In the genomic region with DNA sequence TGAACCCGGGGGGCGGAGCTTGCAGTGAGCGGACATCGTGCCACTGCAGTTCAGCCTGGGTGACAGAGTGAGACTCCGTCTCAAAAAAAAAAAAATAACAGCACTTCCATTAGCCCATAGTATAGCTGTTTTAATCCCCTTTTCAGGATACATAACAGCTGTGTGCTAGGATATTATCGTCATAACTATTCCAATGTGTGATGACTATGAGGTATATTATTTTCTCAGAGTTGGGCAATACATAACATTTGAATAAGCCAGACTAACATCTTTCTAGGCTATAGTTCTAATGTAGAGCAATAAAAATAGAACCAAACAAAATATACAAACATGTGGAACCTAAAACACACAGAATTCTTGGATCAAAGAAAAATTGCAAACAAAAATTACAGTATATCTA, we compare ENCODE assay signal across 21 cellular contexts.
"Had no signal": no experiment of that assay in that cellular context is flagged by ENCODE, and none has a peak within 500 bp of the region (broad histone marks: within the 10 kb centered on the region; RNA-seq: fewer than 3 reads in every experiment).

No MANE protein-coding gene starts in this region.

- H3K9me3 ChIP-seq: lower lobe of right lung, psoas muscle, right lobe of liver, transverse colon, vagina had no signal

- H3K36me3 Mint-ChIP-seq: activated naive CD4-positive, alpha-beta T cell treated with anti-CD3 and anti-CD28 coated beads, Interleukin-2, amount 50 U/mL, for 72 hours had no signal

- H3K27me3 ChIP-seq: dorsolateral prefrontal cortex, right lobe of liver, transverse colon, vagina had no signal

- ATAC-seq: activated naive CD4-positive, alpha-beta T cell treated with anti-CD3 and anti-CD28 coated beads, Interleukin-2, amount 50 U/mL, for 72 hours; activated T-cell treated with anti-CD3 and anti-CD28 coated beads, Interleukin-2, amount 50 U/mL, for 72 hours; esophagus mucosa; left colon; lower lobe of right lung; right lobe of liver had no signal

- DNase-seq: activated B cell treated with CpG ODN at 0.5 μM for 24 hours; activated CD4-positive, alpha-beta T cell treated with anti-CD3 and anti-CD28 coated beads, Interleukin-2, amount 10 ng/mL, durations not matched to agents 24 days and 14 days; activated CD8-positive, alpha-beta memory T cell treated with anti-CD3 and anti-CD28 coated beads, Interleukin-2, amount 50 U/mL, for 48 hours; activated gamma-delta T cell; activated T-cell treated with anti-CD3 and anti-CD28 coated beads, Interleukin-2, amount 50 U/mL, for 72 hours; cerebellar nuclear complex; dorsolateral prefrontal cortex; left colon; lower lobe of right lung; psoas muscle; right lobe of liver; stimulated activated CD4-positive, alpha-beta T cell treated with anti-CD3 and anti-CD28 coated beads, Interleukin-2, amount 100 ng/mL, for 24 hours; SW 1271; transverse colon had no signal

- H3K27ac Mint-ChIP-seq: activated B cell treated with CpG ODN at 0.5 μM for 24 hours; activated CD4-positive, alpha-beta T cell treated with anti-CD3 and anti-CD28 coated beads, Interleukin-2, amount 10 ng/mL, durations not matched to agents 24 days and 14 days; activated T-cell treated with anti-CD3 and anti-CD28 coated beads, Interleukin-2, amount 50 U/mL, for 72 hours; brain; T-helper 2 cell treated with Interferon-gamma antibody and Interleukin-4, amounts not matched to agents 5 μg/mL and 100 μg/mL, for 36 hours had no signal

- H3K4me3 Mint-ChIP-seq: activated B cell treated with CpG ODN at 0.5 μM for 24 hours; activated CD4-positive, alpha-beta T cell treated with anti-CD3 and anti-CD28 coated beads, Interleukin-2, amount 10 ng/mL, durations not matched to agents 24 days and 14 days; activated T-cell treated with anti-CD3 and anti-CD28 coated beads, Interleukin-2, amount 50 U/mL, for 72 hours; brain; mesothelial cell of epicardium; neural crest cell; T-helper 2 cell treated with Interferon-gamma antibody and Interleukin-4, amounts not matched to agents 5 μg/mL and 100 μg/mL, for 36 hours had no signal

- H3K27me3 Mint-ChIP-seq: activated B cell treated with CpG ODN at 0.5 μM for 24 hours; activated CD4-positive, alpha-beta T cell treated with anti-CD3 and anti-CD28 coated beads, Interleukin-2, amount 10 ng/mL, durations not matched to agents 24 days and 14 days; brain had no signal

- H3K27ac ChIP-seq: dorsolateral prefrontal cortex, lower lobe of right lung, psoas muscle, right lobe of liver, transverse colon, vagina had no signal

- H3K4me3 ChIP-seq: dorsolateral prefrontal cortex, lower lobe of right lung, psoas muscle, right lobe of liver, transverse colon, vagina had no signal

- H3K9me3 Mint-ChIP-seq: activated B cell treated with CpG ODN at 0.5 μM for 24 hours; activated CD4-positive, alpha-beta T cell treated with anti-CD3 and anti-CD28 coated beads, Interleukin-2, amount 10 ng/mL, durations not matched to agents 24 days and 14 days; activated naive CD4-positive, alpha-beta T cell treated with anti-CD3 and anti-CD28 coated beads, Interleukin-2, amount 50 U/mL, for 72 hours; activated T-cell treated with anti-CD3 and anti-CD28 coated beads, Interleukin-2, amount 50 U/mL, for 72 hours; mesothelial cell of epicardium; neural crest cell; T-helper 2 cell treated with Interferon-gamma antibody and Interleukin-4, amounts not matched to agents 5 μg/mL and 100 μg/mL, for 36 hours had no signal
